ENCODE assay signal across 19 cellular contexts in genomic region chr3:111824351-111824750, GRCh38. TPM values are rescaled to one million over a fixed set of nuclear protein-coding genes. Genes with fewer than 3 reads are reported as not detected.
DNase-seq lines count a peak whose midpoint lies in the region; ATAC-seq, FAIRE-seq and TF ChIP-seq lines count a peak whose summit lies in the region.
"Had no signal": no experiment of that assay in that cellular context is flagged by ENCODE, and none has a peak within 500 bp of the region (broad histone marks: within the 10 kb centered on the region; RNA-seq: fewer than 3 reads in every experiment).

No MANE protein-coding gene starts in this region.

- no peak for ATAC-seq in HepG2
- ATAC-seq in left lobe of liver: peak; percentile 30
- ATAC-seq: A549, Right ventricle myocardium inferior had no signal

- 64% methylated on average over 4 of the region's 4 CpGs for WGBS in liver
- 89% methylated on average over 4 of the region's 4 CpGs for WGBS in HepG2 (ENCODE audit: low lambda C conversion rate)

- H3K4me3 ChIP-seq in liver (ENCODE audit: low read depth in 1 of 3, low read length in 3 of 3) (no peak overlapping the region), HepG2 (replicated peaks in 1 of 3; ENCODE audit: insufficient read depth in 1 of 3, low read depth in 2 of 3, low read length in 3 of 3) (no peak overlapping the region), rectal smooth muscle tissue (ENCODE audit: low read length) (no peak overlapping the region), Peyer's patch (no peak overlapping the region)
- H3K4me3 ChIP-seq: A549 had no signal

- no peaks in the 10 kb centered on the region for H3K79me2 ChIP-seq in HepG2 (ENCODE audit: insufficient read depth, low read length)

- DNase-seq in HepG2 (ENCODE audit: low spot score) (no peak), left lobe of liver (ENCODE audit: low spot score) (no peak), Peyer's patch (no peak), NCI-H1417 treated with DMSO at 0.1 percent for 48 hours (lab: John Stamatoyannopoulos, UW) (no peak), NCI-H1436 treated with DMSO at 0.1 percent for 48 hours (lab: John Stamatoyannopoulos, UW) (no peak)
- DNase-seq: DMS 273 treated with DMSO at 0.1 percent for 48 hours, GF-D8, GOT3, NCI-H1048, NCI-H1694, NCI-H510A treated with DMSO at 0.1 percent for 48 hours, NCI-H82 had no signal

- BruUV-seq in HepG2 (replicated peaks; lab: Mats Ljungman, UMichigan): no TSS peak

- TF ChIP-seq CTCF in liver (IDR thresholded peaks at IDR 0.05; ENCODE audit: low read depth, low read length, missing input control) (no peak), HepG2 (CRISPR knock-in tag; IDR thresholded peaks at IDR 0.05) (no peak), Peyer's patch (IDR thresholded peaks at IDR 0.05) (no peak)

- H3K27me3 ChIP-seq in liver (ENCODE audit: control insufficient read depth in 4 of 4, insufficient read depth in 4 of 4, low read length in 3 of 4) (no peaks in the 10 kb centered on the region), HepG2 (ENCODE audit: control insufficient read depth in 1 of 2, insufficient read depth in 2 of 2, low read length in 2 of 2) (no peaks in the 10 kb centered on the region), rectal smooth muscle tissue (ENCODE audit: control insufficient read depth, insufficient read depth, low read length) (no peaks in the 10 kb centered on the region), Peyer's patch (no peaks in the 10 kb centered on the region)

- H3K9me3 ChIP-seq in liver (ENCODE audit: control insufficient read depth in 4 of 4, low read length in 3 of 4) (no peaks in the 10 kb centered on the region), HepG2 (ENCODE audit: low read length) (peaks cover 5% of the 10 kb centered on the region; the same call in 1 of the 2 replicates), Peyer's patch (no peaks in the 10 kb centered on the region)

- in situ Hi-C loops in HepG2 (cut with HindIII; ENCODE audit: extremely low pct_ligation_motif_present, low pct_unique_long_range_greater_than_20kb): no loop called here

- intact Hi-C loops in HepG2 (cut with micrococcal nuclease; ENCODE audit: unreplicated experiment): no loop called here

- no peaks in the 10 kb centered on the region for H4K20me1 ChIP-seq in HepG2 (ENCODE audit: insufficient read depth, low read length)

- POLR2A ChIA-PET in HepG2 (lab: Yijun Ruan, JAX): no interaction called here

- H3K4me1 ChIP-seq in liver (ENCODE audit: control insufficient read depth in 4 of 4, insufficient read depth in 4 of 4, low read length in 3 of 4) (no peaks in the 10 kb centered on the region), HepG2 (ENCODE audit: insufficient read depth, low read length) (no peaks in the 10 kb centered on the region), rectal smooth muscle tissue (ENCODE audit: control insufficient read depth, insufficient read depth, low read length) (no peaks in the 10 kb centered on the region), Peyer's patch (no peaks in the 10 kb centered on the region)
- H3K4me1 ChIP-seq: A549 had no signal

- CTCF ChIA-PET in HepG2 (lab: Yijun Ruan, JAX; ENCODE audit: low intra/inter-chr PET ratio, low total read pairs): no interaction called here

- no peak overlapping the region for H2AFZ ChIP-seq in HepG2 (ENCODE audit: low read length)

- peaks cover 0 to 6% (median 0%) of the 10 kb centered on the region in 4 donors for H3K36me3 ChIP-seq in liver (ENCODE audit: control insufficient read depth in 4 of 4, insufficient read depth in 3 of 4, low read depth in 1 of 4, low read length in 3 of 4)
- peaks cover 0 to 1% of the 10 kb centered on the region in 2 experiments; a peak in 1 of 5 replicates for H3K36me3 ChIP-seq in HepG2 (replicated peaks in 1 of 2; ENCODE audit: control insufficient read depth in 1 of 2, insufficient read depth in 2 of 2, low read length in 2 of 2)
- H3K36me3 ChIP-seq in rectal smooth muscle tissue (ENCODE audit: control insufficient read depth, insufficient read depth, low read length): no peaks in the 10 kb centered on the region
- H3K36me3 ChIP-seq in Peyer's patch: no peaks in the 10 kb centered on the region

- TF ChIP-seq POLR2A in HepG2 (IDR thresholded peaks at IDR 0.05; ENCODE audit: insufficient read depth in 1 of 2, low read depth in 2 of 2, low read length in 2 of 2) (no peak), Peyer's patch (IDR thresholded peaks at IDR 0.05) (no peak)

- TF ChIP-seq RAD21 in liver (IDR thresholded peaks at IDR 0.05) (no peak), HepG2 (CRISPR knock-in tag; IDR thresholded peaks at IDR 0.05) (no peak)

- TF ChIP-seq EP300 in HepG2 (IDR thresholded peaks at IDR 0.05; ENCODE audit: low read depth in 2 of 2, low read length in 2 of 2) (no peak), HepG2 (CRISPR knock-in tag; IDR thresholded peaks at IDR 0.05; ENCODE audit: borderline replicate concordance) (no peak)

- no peak overlapping the region for H3K27ac ChIP-seq in liver (ENCODE audit: low read depth in 1 of 2, low read length in 2 of 2)
- H3K27ac ChIP-seq in HepG2 (ENCODE audit: extremely low read length, insufficient read depth, low read length): no peak overlapping the region
- peak overlapping the region; percentile 21 for H3K27ac ChIP-seq in rectal smooth muscle tissue (ENCODE audit: low read depth, low read length)
- H3K27ac ChIP-seq in Peyer's patch: no peak overlapping the region
- H3K27ac ChIP-seq: A549, C4-2B, KMS-11 had no signal

- H3K4me2 ChIP-seq in HepG2 (ENCODE audit: low read depth, low read length): no peak overlapping the region
- H3K4me2 ChIP-seq: A549, KMS-11 had no signal

- no peak for FAIRE-seq in HepG2 (lab: Jason Lieb, UNC)
- FAIRE-seq: A549, GM12891 had no signal

- H3K9ac ChIP-seq in liver (ENCODE audit: low read depth in 1 of 2, low read length in 2 of 2) (no peak overlapping the region), HepG2 (ENCODE audit: insufficient read depth, low read depth, low read length) (no peak overlapping the region), rectal smooth muscle tissue (ENCODE audit: low read length) (no peak overlapping the region)
- H3K9ac ChIP-seq: KMS-11 had no signal

TF ChIP-seq in liver, 16 proteins besides CTCF, POLR2A, EP300 and RAD21:
- TF ChIP-seq NR2F2 (IDR thresholded peaks at IDR 0.05) (peak; percentile 48), YY1 (IDR thresholded peaks at IDR 0.05) (peak; percentile 6), MAX (IDR thresholded peaks at IDR 0.05) (peak; percentile 50), JUND (IDR thresholded peaks at IDR 0.05) (no peak)
TF ChIP-seq in liver: peak in this region for 3.

TF ChIP-seq in HepG2, 621 proteins besides CTCF, POLR2A, EP300 and RAD21:
- TF ChIP-seq HNRNPUL1 (IDR thresholded peaks at IDR 0.05; ENCODE audit: low read depth, low read length): no peak
TF ChIP-seq in HepG2: peak in this region for 0.

RNA-seq across cellular contexts. Expression of gene PHLDB2, which starts 34.7 kb away (rescaled TPM):
- 10 to 100 TPM; 22.6 to 42.9 TPM for total RNA-seq in liver
- polyA plus RNA-seq in liver: 10 to 100 TPM in 1 of 2 donors, 1 to 10 TPM in 1; 9.7 to 21.9 TPM
- total RNA-seq in HepG2 (2016; rRNA removed; fragmentation: Illumina TruSeq; extraction: Trizol): 21.5 and 23.6 TPM in 2 replicates
- total RNA-seq in HepG2 (2016; cell fraction: cytosol; rRNA removed; fragmentation: Illumina TruSeq; extraction: Trizol; ENCODE audit: low read depth): 6.9 and 8.0 TPM in 2 replicates
- 21.0 and 22.1 TPM in 2 replicates for total RNA-seq in HepG2 (2016; cell fraction: insoluble cytoplasmic fraction; rRNA removed; fragmentation: Illumina TruSeq; extraction: Trizol)
- total RNA-seq in HepG2 (2016; cell fraction: membrane; rRNA removed; fragmentation: Illumina TruSeq; extraction: Trizol): 7.5 and 8.6 TPM in 2 replicates
- total RNA-seq in HepG2 (2016; cell fraction: nucleus; rRNA removed; fragmentation: Illumina TruSeq; extraction: Trizol): 47.1 and 49.2 TPM in 2 replicates
- polyA plus RNA-seq in HepG2 (2011; rRNA removed): 8.4 and 8.7 TPM in 2 replicates
- 4.0 and 4.6 TPM in 2 replicates for polyA plus RNA-seq in HepG2 (2011; cell fraction: cytosol; rRNA removed)
- polyA plus RNA-seq in HepG2 (2011; cell fraction: nucleus; rRNA removed): 16.3 and 16.8 TPM in 2 replicates
- polyA plus RNA-seq in HepG2 (2012): 8.4 and 12.0 TPM in 2 replicates
- 0.75 and 0.92 TPM in 2 replicates for polyA plus RNA-seq in HepG2 (2016; cell fraction: cytosol; fragmentation: Illumina TruSeq; extraction: Trizol; ENCODE audit: low read depth)
- polyA plus RNA-seq in HepG2 (2016; cell fraction: insoluble cytoplasmic fraction; fragmentation: Illumina TruSeq; extraction: Trizol; ENCODE audit: low read depth): 17.4 and 18.0 TPM in 2 replicates
- 2.9 and 3.1 TPM in 2 replicates for polyA plus RNA-seq in HepG2 (2016; cell fraction: membrane; fragmentation: Illumina TruSeq; extraction: Trizol; ENCODE audit: low read depth)
- 34.5 and 36.8 TPM in 2 replicates for polyA plus RNA-seq in HepG2 (2016; cell fraction: nucleus; fragmentation: Illumina TruSeq; extraction: Trizol; ENCODE audit: insufficient read depth, low read depth)
- polyA minus RNA-seq in HepG2 (2011; rRNA and poly(A)+ RNA removed; ENCODE audit: low replicate concordance): 27.7 and 69.1 TPM in 2 replicates
- 12.6 and 13.0 TPM in 2 replicates for polyA minus RNA-seq in HepG2 (2011; cell fraction: cytosol; rRNA and poly(A)+ RNA removed)
- polyA minus RNA-seq in HepG2 (2011; cell fraction: nucleus; rRNA and poly(A)+ RNA removed): 99.5 and 104 TPM in 2 replicates
- total RNA-seq in left lobe of liver: 34.2 TPM
- total RNA-seq in Peyer's patch: 10 to 100 TPM in 3 of 4 donors, 1 to 10 TPM in 1; 6.0 to 66.0 (median 12.5) TPM
